In genomic region chr10:95485030-95485429, GRCh38 we compare ENCODE assay signal across 1 cellular context.
TF ChIP-seq lines count a peak whose summit lies in the region.

No MANE protein-coding gene starts in this region.

TF ChIP-seq in endothelial cell of umbilical vein, 7 proteins besides CTCF, POLR2A, EP300 and RAD21:
- TF ChIP-seq MAX (IDR thresholded peaks at IDR 0.05; ENCODE audit: insufficient read depth, insufficient read length) (no peak), POLR2AphosphoS5 (IDR thresholded peaks at IDR 0.05; ENCODE audit: insufficient read depth, low read depth, low read length) (no peak), EZH2 (IDR thresholded peaks at IDR 0.05; ENCODE audit: borderline replicate concordance, low read depth, low read length, severe bottlenecking) (no peak), MYC (IDR thresholded peaks at IDR 0.05; ENCODE audit: low read depth, low read length) (no peak), GATA2 (IDR thresholded peaks at IDR 0.05; ENCODE audit: insufficient read depth, insufficient read length, low read depth, low read length) (no peak), JUN (IDR thresholded peaks at IDR 0.05; ENCODE audit: borderline replicate concordance, insufficient read depth, insufficient read length, low read depth) (no peak), FOS (IDR thresholded peaks at IDR 0.05; ENCODE audit: borderline replicate concordance, insufficient read depth, low read length) (no peak)
